8 cellular contexts compared by ENCODE assay signal in genomic region chr20:44714701-44715494, GRCh38. TPM values are rescaled to one million over a fixed set of nuclear protein-coding genes. Genes with fewer than 3 reads are reported as not detected.
DNase-seq lines count a peak whose midpoint lies in the region; ATAC-seq and TF ChIP-seq lines count a peak whose summit lies in the region.

Gene CCN5, plus strand, starts transcription at chr20:44715369. Its CDS starts 22 bp downstream, at chr20:44715391.

- H3K4me3 Mint-ChIP-seq in activated CD8-positive, alpha-beta T cell treated with anti-CD3 and anti-CD28 coated beads for 36 hours, result no peak within 1 kb of the TSS

- CTCF ChIA-PET in activated CD8-positive, alpha-beta T cell treated with anti-CD3 and anti-CD28 coated beads for 36 hours (lab: Charles Lee), result no interaction called here

- no peaks in the 10 kb centered on the region for H3K36me3 Mint-ChIP-seq in activated CD8-positive, alpha-beta T cell treated with anti-CD3 and anti-CD28 coated beads for 36 hours (ENCODE audit: low read depth)

- ATAC-seq in RWPE2 (ENCODE audit: low read depth) (peak; percentile 93), HG02798 (IDR thresholded peaks at IDR 0.05; ENCODE audit: poor library complexity, unreplicated experiment) (no peak)
- no peak for ATAC-seq in activated CD8-positive, alpha-beta T cell treated with anti-CD3 and anti-CD28 coated beads for 36 hours

- no peak for TF ChIP-seq CTCF in RWPE2 (IDR thresholded peaks at IDR 0.05; ENCODE audit: poor library complexity, severe bottlenecking)
- TF ChIP-seq CTCF in fibroblast of pulmonary artery (IDR thresholded peaks at IDR 0.05; ENCODE audit: low read length, missing control alignments), result no peak
- TF ChIP-seq CTCF in activated CD8-positive, alpha-beta T cell treated with anti-CD3 and anti-CD28 coated beads for 36 hours (IDR thresholded peaks at IDR 0.05), result no peak

- intact Hi-C loops in posterior cingulate gyrus (cut with DNase I), result no loop called here
- intact Hi-C loops in activated CD8-positive, alpha-beta T cell treated with anti-CD3 and anti-CD28 coated beads for 36 hours (cut with micrococcal nuclease), result no loop called here

- H3K27ac Mint-ChIP-seq in activated CD8-positive, alpha-beta T cell treated with anti-CD3 and anti-CD28 coated beads for 36 hours, result no peak within 1 kb of the TSS

- no peaks in the 10 kb centered on the region for H3K9me3 ChIP-seq in RWPE2 (ENCODE audit: severe bottlenecking)

- H3K4me1 Mint-ChIP-seq in activated CD8-positive, alpha-beta T cell treated with anti-CD3 and anti-CD28 coated beads for 36 hours (ENCODE audit: low read depth), result no peaks in the 10 kb centered on the region

- peak; percentile 76 for DNase-seq in H4 (ENCODE audit: low spot score)
- peak; percentile 99 for DNase-seq in RWPE2 (ENCODE audit: low spot score)
- peak; percentile 85 for DNase-seq in fibroblast of pulmonary artery (ENCODE audit: low read depth)
- peak; percentile 43 to 94 (median 60) for DNase-seq in posterior cingulate gyrus
- DNase-seq in activated T-cell treated with anti-CD3 and anti-CD28 coated beads, Interleukin-2, amount 50 U/mL, for 48 hours, result no peak
- DNase-seq in stimulated activated CD4-positive, alpha-beta T cell treated with anti-CD3 and anti-CD28 coated beads, Interleukin-1b, Interleukin-23, amount 100 ng/mL, for 48 hours, result no peak
- no peak for DNase-seq in activated CD8-positive, alpha-beta T cell treated with anti-CD3 and anti-CD28 coated beads for 36 hours

- no peaks in the 10 kb centered on the region for H3K36me3 ChIP-seq in RWPE2 (ENCODE audit: low read depth)

- no peaks in the 10 kb centered on the region for H3K9me3 Mint-ChIP-seq in activated CD8-positive, alpha-beta T cell treated with anti-CD3 and anti-CD28 coated beads for 36 hours

- H3K4me1 ChIP-seq in RWPE2 (ENCODE audit: insufficient read depth, poor library complexity, severe bottlenecking), result peaks cover 31% of the 10 kb centered on the region

- H3K27me3 ChIP-seq in RWPE2 (ENCODE audit: insufficient read depth, poor library complexity, severe bottlenecking), result no peaks in the 10 kb centered on the region

- H3K27ac ChIP-seq in RWPE2 (ENCODE audit: poor library complexity, severe bottlenecking), result peak within 1 kb of the TSS; percentile 10

- POLR2A ChIA-PET in activated CD8-positive, alpha-beta T cell treated with anti-CD3 and anti-CD28 coated beads for 36 hours (lab: Charles Lee), result no interaction called here

- no peaks in the 10 kb centered on the region for H3K27me3 Mint-ChIP-seq in activated CD8-positive, alpha-beta T cell treated with anti-CD3 and anti-CD28 coated beads for 36 hours

- H3K4me3 ChIP-seq in RWPE2 (ENCODE audit: severe bottlenecking), result no peak within 1 kb of the TSS
- no peak within 1 kb of the TSS for H3K4me3 ChIP-seq in fibroblast of pulmonary artery (replicated peaks; ENCODE audit: low read depth, low read length)

RNA-seq across cellular contexts. Expression of gene CCN5, which starts in this region (rescaled TPM):
- 0.77 and 4.2 TPM in 2 replicates for total RNA-seq in H4 (2014; rRNA removed; shearing (Covaris generic))
- total RNA-seq in activated CD8-positive, alpha-beta T cell treated with anti-CD3 and anti-CD28 coated beads for 36 hours, result not detected

Comparison
In these comparisons a context has a peak if more than half of its experiments do, and no peak if none do; other contexts are left out.
1. DNase-seq: peak in H4 (single experiment), RWPE2 (single experiment), fibroblast of pulmonary artery (single experiment) and posterior cingulate gyrus (10 of 10); none in activated T-cell treated with anti-CD3 and anti-CD28 coated beads, Interleukin-2, amount 50 U/mL, for 48 hours (0 of 2), stimulated activated CD4-positive, alpha-beta T cell treated with anti-CD3 and anti-CD28 coated beads, Interleukin-1b, Interleukin-23, amount 100 ng/mL, for 48 hours (single experiment) and activated CD8-positive, alpha-beta T cell treated with anti-CD3 and anti-CD28 coated beads for 36 hours (single experiment).